Comparison of ENCODE assay signal across 8 cellular contexts in the genomic region with DNA sequence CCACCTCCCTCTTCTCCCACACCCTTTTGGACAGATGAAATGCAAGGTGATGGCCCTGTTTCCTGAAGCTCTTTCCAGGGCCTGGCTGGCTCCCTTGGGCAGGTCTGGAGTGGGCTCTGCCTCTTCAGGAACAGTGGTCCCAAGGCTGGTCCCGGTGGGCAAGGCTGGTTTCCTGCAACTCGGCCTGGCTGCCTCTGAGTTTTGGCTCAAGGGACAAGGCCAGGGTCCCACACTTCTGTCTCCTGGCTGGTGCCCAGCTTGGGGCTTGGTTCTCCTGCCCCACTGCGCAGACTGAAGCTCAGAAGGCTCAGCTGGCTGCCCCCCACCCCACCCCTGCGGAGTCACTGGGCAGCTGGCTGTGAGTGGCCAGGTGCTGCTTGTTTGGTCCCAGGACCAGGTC. TPM values are rescaled to one million over a fixed set of nuclear protein-coding genes. Genes with fewer than 3 reads are reported as not detected.
DNase-seq lines count a peak whose midpoint lies in the region; ATAC-seq, FAIRE-seq and TF ChIP-seq lines count a peak whose summit lies in the region.

No MANE protein-coding gene starts in this region.

- peak overlapping the region; percentile 100 for H3K27ac ChIP-seq in hepatocyte

- H3K27me3 ChIP-seq in hepatocyte, result peaks cover 4% of the 10 kb centered on the region

- peak overlapping the region; percentile 37 for H3K27ac Mint-ChIP-seq in stimulated activated effector memory CD8-positive, alpha-beta T cell treated with anti-CD3 and anti-CD28 coated beads, Interleukin-12 subunit alpha, Interleukin-12 subunit beta, amount 100 ng/mL, for 72 hours

- DNase-seq in H54 (ENCODE audit: insufficient read length, low spot score) (no peak), hepatocyte (ENCODE audit: low spot score) (no peak), COLO668 (lab: John Stamatoyannopoulos, UW; ENCODE audit: unreplicated experiment) (no peak)
- DNase-seq in activated CD8-positive, alpha-beta memory T cell treated with anti-CD3 and anti-CD28 coated beads, Interleukin-2, amount 50 U/mL, for 4 hours, result peak; percentile 14
- DNase-seq in stimulated activated effector memory CD8-positive, alpha-beta T cell treated with anti-CD3 and anti-CD28 coated beads, Interleukin-12 subunit alpha, Interleukin-12 subunit beta, amount 100 ng/mL, for 72 hours (ENCODE audit: low spot score in 2 of 2), result peak in 1 of 2 donors; percentile 50

- no peaks in the 10 kb centered on the region for H3K36me3 ChIP-seq in hepatocyte (replicated peaks; ENCODE audit: insufficient read depth, low read depth)

- peaks cover 24% of the 10 kb centered on the region for H3K36me3 Mint-ChIP-seq in stimulated activated effector memory CD8-positive, alpha-beta T cell treated with anti-CD3 and anti-CD28 coated beads, Interleukin-12 subunit alpha, Interleukin-12 subunit beta, amount 100 ng/mL, for 72 hours

- H3K4me2 ChIP-seq in hepatocyte, result peak overlapping the region; percentile 100

- ATAC-seq in stimulated activated effector memory CD8-positive, alpha-beta T cell treated with anti-CD3 and anti-CD28 coated beads, Interleukin-12 subunit alpha, Interleukin-12 subunit beta, amount 100 ng/mL, for 72 hours, result no peak
- ATAC-seq in HG03280 (IDR thresholded peaks at IDR 0.05; ENCODE audit: unreplicated experiment), result no peak
- no peak for ATAC-seq in GM19463 (IDR thresholded peaks at IDR 0.05; ENCODE audit: unreplicated experiment)
- ATAC-seq in GM18520 (IDR thresholded peaks at IDR 0.05; ENCODE audit: unreplicated experiment), result no peak

- 90% methylated on average over 4 of the region's 4 CpGs for WGBS in hepatocyte (ENCODE audit: low lambda C conversion rate, missing lambda C conversion rate)

- peak overlapping the region; percentile 98 for H3K4me3 Mint-ChIP-seq in stimulated activated effector memory CD8-positive, alpha-beta T cell treated with anti-CD3 and anti-CD28 coated beads, Interleukin-12 subunit alpha, Interleukin-12 subunit beta, amount 100 ng/mL, for 72 hours

- peaks cover 27% of the 10 kb centered on the region for H4K20me1 ChIP-seq in hepatocyte (ENCODE audit: insufficient read depth, poor library complexity, severe bottlenecking)

- TF ChIP-seq POLR2A in H54 (IDR thresholded peaks at IDR 0.05; ENCODE audit: low read depth, low read length), result 0 out of 2 replicates have a peak, but pooled peaks have one; percentile 18

- no peak for TF ChIP-seq CTCF in hepatocyte (IDR thresholded peaks at IDR 0.05; ENCODE audit: poor library complexity)

- H3K4me1 Mint-ChIP-seq in stimulated activated effector memory CD8-positive, alpha-beta T cell treated with anti-CD3 and anti-CD28 coated beads, Interleukin-12 subunit alpha, Interleukin-12 subunit beta, amount 100 ng/mL, for 72 hours, result peaks cover 23% of the 10 kb centered on the region

- no peak overlapping the region for H2AFZ ChIP-seq in hepatocyte

- H3K4me1 ChIP-seq in hepatocyte (ENCODE audit: insufficient read depth), result peaks cover 51% of the 10 kb centered on the region

- no peaks in the 10 kb centered on the region for H3K9me3 Mint-ChIP-seq in stimulated activated effector memory CD8-positive, alpha-beta T cell treated with anti-CD3 and anti-CD28 coated beads, Interleukin-12 subunit alpha, Interleukin-12 subunit beta, amount 100 ng/mL, for 72 hours

- H3K4me3 ChIP-seq in hepatocyte, result no peak overlapping the region

- no peaks in the 10 kb centered on the region for H3K9me2 ChIP-seq in hepatocyte (replicated peaks; ENCODE audit: insufficient read depth)

- peaks cover 49% of the 10 kb centered on the region for H3K79me2 ChIP-seq in hepatocyte

- FAIRE-seq in H54 (lab: Jason Lieb, UNC), result no peak

- H3K9me3 ChIP-seq in hepatocyte (ENCODE audit: low read depth), result no peaks in the 10 kb centered on the region

RNA-seq across cellular contexts. Expression of gene ACTG1, which starts 3.8 kb away (rescaled TPM):
- 3,207 and 3,298 TPM in 2 replicates for total RNA-seq in hepatocyte
- polyA plus RNA-seq in hepatocyte, result 2,719 and 2,832 TPM in 2 replicates

RNA-seq across cellular contexts. Expression of gene FSCN2, which starts 11.7 kb away (rescaled TPM):
- 1.8 and 3.7 TPM in 2 replicates for total RNA-seq in hepatocyte
- 0.29 and 0.40 TPM in 2 replicates for polyA plus RNA-seq in hepatocyte

RNA-seq across cellular contexts. Expression of gene FAAP100, which starts 35.7 kb away (rescaled TPM):
- total RNA-seq in hepatocyte, result 18.3 and 20.9 TPM in 2 replicates
- 30.7 and 34.4 TPM in 2 replicates for polyA plus RNA-seq in hepatocyte
